In genomic region chr14:22489957-22490950, GRCh38 we compare ENCODE assay signal across 11 cellular contexts.
DNase-seq lines count a peak whose midpoint lies in the region; ATAC-seq and TF ChIP-seq lines count a peak whose summit lies in the region.
"Had no signal": no experiment of that assay in that cellular context is flagged by ENCODE, and none has a peak within 500 bp of the region (broad histone marks: within the 10 kb centered on the region; RNA-seq: fewer than 3 reads in every experiment).

No MANE protein-coding gene starts in this region.

- H4K20me1 ChIP-seq in neural cell (ENCODE audit: insufficient read depth) = no peaks in the 10 kb centered on the region

- H3K27ac Mint-ChIP-seq in activated CD4-positive, alpha-beta T cell treated with anti-CD3 and anti-CD28 coated beads, Interleukin-2, amount 10 ng/mL, durations not matched to agents 24 days and 14 days = peak overlapping the region; percentile 99
- H3K27ac Mint-ChIP-seq in activated naive CD4-positive, alpha-beta T cell treated with anti-CD3 and anti-CD28 coated beads, Interleukin-2, amount 50 U/mL, for 72 hours = peak overlapping the region; percentile 97 to 100

- no peak overlapping the region for H3K27ac ChIP-seq in neural cell (ENCODE audit: low read length)
- H3K27ac ChIP-seq: vagina had no signal

- H3K79me2 ChIP-seq in neural cell (replicated peaks; ENCODE audit: insufficient read depth, low read length) = no peaks in the 10 kb centered on the region

- H3K4me1 Mint-ChIP-seq in activated CD4-positive, alpha-beta T cell treated with anti-CD3 and anti-CD28 coated beads, Interleukin-2, amount 10 ng/mL, durations not matched to agents 24 days and 14 days = peaks cover 25% of the 10 kb centered on the region

- H3K36me3 Mint-ChIP-seq in activated CD4-positive, alpha-beta T cell treated with anti-CD3 and anti-CD28 coated beads, Interleukin-2, amount 10 ng/mL, durations not matched to agents 24 days and 14 days (ENCODE audit: low read depth) = peaks cover 88% of the 10 kb centered on the region
- H3K36me3 Mint-ChIP-seq in activated naive CD4-positive, alpha-beta T cell treated with anti-CD3 and anti-CD28 coated beads, Interleukin-2, amount 50 U/mL, for 72 hours = peaks cover 44 to 62% of the 10 kb centered on the region in 2 donors

- DNase-seq in activated CD4-positive, alpha-beta T cell treated with anti-CD3 and anti-CD28 coated beads, Interleukin-2, amount 10 ng/mL, durations not matched to agents 24 days and 14 days = peak; percentile 55
- DNase-seq in activated CD4-positive, alpha-beta T cell treated with anti-CD3 and anti-CD28 coated beads for 4 hours = no peak
- no peak for DNase-seq in activated naive CD4-positive, alpha-beta T cell treated with anti-CD3 and anti-CD28 coated beads, Interleukin-2, amount 50 U/mL, for 72 hours (ENCODE audit: low spot score in 2 of 2)
- DNase-seq in NCI-H748 treated with DMSO at 0.1 percent for 48 hours (lab: John Stamatoyannopoulos, UW) (no peak), NCI-H510A (lab: John Stamatoyannopoulos, UW) (no peak), omental fat pad (ENCODE audit: low spot score) (no peak)
- DNase-seq: NCI-H1092, NCI-H446 had no signal

- TF ChIP-seq POLR2A in GM18951 (IDR thresholded peaks at IDR 0.05; ENCODE audit: extremely low read depth, insufficient read depth, insufficient read length) = peak; percentile 26

- in situ Hi-C loops in GM18951 (cut with MboI; ENCODE audit: low sequenced_read_pairs, unreplicated experiment) = no loop called here

- no peak overlapping the region for H3K4me2 ChIP-seq in neural cell (ENCODE audit: low read length)

- H3K9ac ChIP-seq in neural cell (ENCODE audit: low read length) = no peak overlapping the region

- no peaks in the 10 kb centered on the region for H3K9me3 Mint-ChIP-seq in activated CD4-positive, alpha-beta T cell treated with anti-CD3 and anti-CD28 coated beads, Interleukin-2, amount 10 ng/mL, durations not matched to agents 24 days and 14 days
- no peaks in the 10 kb centered on the region for H3K9me3 Mint-ChIP-seq in activated naive CD4-positive, alpha-beta T cell treated with anti-CD3 and anti-CD28 coated beads, Interleukin-2, amount 50 U/mL, for 72 hours

- no peaks in the 10 kb centered on the region for H3K27me3 ChIP-seq in neural cell (ENCODE audit: insufficient read depth, low read depth, low read length)
- H3K27me3 ChIP-seq: vagina had no signal

- intact Hi-C loops in activated CD4-positive, alpha-beta T cell treated with anti-CD3 and anti-CD28 coated beads, Interleukin-2, amount 10 ng/mL, durations not matched to agents 24 days and 14 days (cut with micrococcal nuclease) = no loop called here

- no peak for TF ChIP-seq EP300 in neural cell (conservative IDR thresholded peaks at IDR 0.05; ENCODE audit: poor library complexity, severe bottlenecking)

- H2AFZ ChIP-seq in neural cell (ENCODE audit: low read depth, low read length) = no peak overlapping the region

- H3K9me2 ChIP-seq in neural cell (ENCODE audit: insufficient read depth, low read length) = no peaks in the 10 kb centered on the region

- no peaks in the 10 kb centered on the region for H3F3A ChIP-seq in neural cell (ENCODE audit: insufficient read depth, low read length, poor library complexity, severe bottlenecking)

- TF ChIP-seq CTCF in neural cell (IDR thresholded peaks at IDR 0.05; ENCODE audit: poor library complexity, severe bottlenecking) (no peak), omental fat pad (IDR thresholded peaks at IDR 0.05) (no peak)

- peak; percentile 22 to 63 for ATAC-seq in activated naive CD4-positive, alpha-beta T cell treated with anti-CD3 and anti-CD28 coated beads, Interleukin-2, amount 50 U/mL, for 72 hours
- no peak for ATAC-seq in omental fat pad (ENCODE audit: low FRiP score)

- H3K4me3 Mint-ChIP-seq in activated CD4-positive, alpha-beta T cell treated with anti-CD3 and anti-CD28 coated beads, Interleukin-2, amount 10 ng/mL, durations not matched to agents 24 days and 14 days = peak overlapping the region; percentile 87

- H3K9me3 ChIP-seq in neural cell (ENCODE audit: low read length) = no peaks in the 10 kb centered on the region
- H3K9me3 ChIP-seq: vagina had no signal

- H3K27me3 Mint-ChIP-seq in activated CD4-positive, alpha-beta T cell treated with anti-CD3 and anti-CD28 coated beads, Interleukin-2, amount 10 ng/mL, durations not matched to agents 24 days and 14 days = no peaks in the 10 kb centered on the region

- no peaks in the 10 kb centered on the region for H3K36me3 ChIP-seq in neural cell (ENCODE audit: insufficient read depth, low read length)
- H3K36me3 ChIP-seq: vagina had no signal

- TF ChIP-seq RAD21 in neural cell (conservative IDR thresholded peaks at IDR 0.05) = no peak

- peak overlapping the region; percentile 26 for H3K4me3 ChIP-seq in neural cell (ENCODE audit: low read length)
- H3K4me3 ChIP-seq: vagina had no signal

TF ChIP-seq in neural cell, 6 proteins besides CTCF, POLR2A, EP300 and RAD21:
- TF ChIP-seq REST (IDR thresholded peaks at IDR 0.05; ENCODE audit: borderline replicate concordance) (peak; percentile 53), EZH2 (IDR thresholded peaks at IDR 0.05; ENCODE audit: borderline replicate concordance, insufficient read depth, low read length, poor library complexity, severe bottlenecking) (no peak)
